In the genomic region with DNA sequence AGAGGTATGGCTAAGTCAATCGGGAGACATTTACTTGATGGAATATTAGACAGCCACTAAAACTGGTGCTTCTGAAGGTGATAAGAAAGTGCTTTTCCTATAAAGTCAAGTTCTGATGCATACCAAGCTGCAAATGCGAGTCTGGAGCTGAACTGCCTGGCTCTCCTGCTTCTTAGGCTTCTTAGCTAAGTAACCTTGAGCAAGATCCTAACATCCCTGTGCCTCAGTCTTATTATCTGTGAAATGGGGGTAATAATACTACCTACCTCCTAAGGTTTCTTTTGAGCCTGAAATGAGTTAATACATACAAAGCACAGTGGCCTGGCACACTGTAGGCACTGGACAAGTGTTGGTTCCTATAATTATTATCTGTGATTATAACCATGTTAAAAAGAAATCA, we compare ENCODE assay signal across 8 cellular contexts.
"Had no signal": no experiment of that assay in that cellular context is flagged by ENCODE, and none has a peak within 500 bp of the region (broad histone marks: within the 10 kb centered on the region; RNA-seq: fewer than 3 reads in every experiment).

No MANE protein-coding gene starts in this region.

- H3K9ac ChIP-seq: GM23248 had no signal

- H3K4me1 Mint-ChIP-seq: IgD-negative memory B cell had no signal

- H2AFZ ChIP-seq: GM23248 had no signal

- H3K4me3 ChIP-seq: GM23248, HAP-1 had no signal

- H3K27ac ChIP-seq: GM23248, HL-60 had no signal

- H3K9me3 ChIP-seq: HAP-1 had no signal

- H3K4me3 Mint-ChIP-seq: IgD-negative memory B cell had no signal

- H3K27ac Mint-ChIP-seq: IgD-negative memory B cell had no signal

- ATAC-seq: HCT116 had no signal

- H3K36me3 ChIP-seq: HAP-1 had no signal

- DNase-seq: GM23248, GOT3, H7, KG1 had no signal
